ENCODE assay signal across 2 cellular contexts in the genomic region with DNA sequence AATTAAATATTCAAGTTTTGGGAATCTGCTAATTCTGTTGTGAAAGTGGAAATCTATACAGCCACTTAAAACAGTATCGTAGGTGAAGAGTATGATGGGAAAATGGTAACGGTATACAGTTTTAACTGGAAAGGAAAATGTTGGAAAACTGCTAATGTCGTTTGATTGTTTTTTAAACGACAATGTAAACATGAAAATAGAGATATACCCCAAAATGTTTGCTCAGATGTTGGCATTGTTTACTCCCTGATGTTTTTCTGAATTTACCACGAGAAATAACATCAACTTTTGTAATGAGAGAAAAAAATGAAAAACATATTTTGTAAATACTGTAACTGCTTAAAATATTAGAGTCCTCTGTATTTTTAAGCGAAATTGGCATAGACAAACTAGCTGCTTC.
TF ChIP-seq lines count a peak whose summit lies in the region.

No MANE protein-coding gene starts in this region.

TF ChIP-seq in IMR-90, 13 proteins besides CTCF, POLR2A, EP300 and RAD21:
- TF ChIP-seq, protein P1, sequence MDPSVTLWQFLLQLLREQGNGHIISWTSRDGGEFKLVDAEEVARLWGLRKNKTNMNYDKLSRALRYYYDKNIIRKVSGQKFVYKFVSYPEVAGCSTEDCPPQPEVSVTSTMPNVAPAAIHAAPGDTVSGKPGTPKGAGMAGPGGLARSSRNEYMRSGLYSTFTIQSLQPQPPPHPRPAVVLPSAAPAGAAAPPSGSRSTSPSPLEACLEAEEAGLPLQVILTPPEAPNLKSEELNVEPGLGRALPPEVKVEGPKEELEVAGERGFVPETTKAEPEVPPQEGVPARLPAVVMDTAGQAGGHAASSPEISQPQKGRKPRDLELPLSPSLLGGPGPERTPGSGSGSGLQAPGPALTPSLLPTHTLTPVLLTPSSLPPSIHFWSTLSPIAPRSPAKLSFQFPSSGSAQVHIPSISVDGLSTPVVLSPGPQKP (IDR thresholded peaks at IDR 0.05; ENCODE audit: borderline replicate concordance, low read depth, low read length): no peak
- TF ChIP-seq CEBPB (IDR thresholded peaks at IDR 0.05; ENCODE audit: low read depth, low read length) (no peak), CHD1 (IDR thresholded peaks at IDR 0.05; ENCODE audit: low read depth, low read length) (no peak), SMC3 (IDR thresholded peaks at IDR 0.05; ENCODE audit: low read depth, low read length) (no peak), BHLHE40 (IDR thresholded peaks at IDR 0.05; ENCODE audit: low read depth, low read length) (no peak), RFX5 (IDR thresholded peaks at IDR 0.05; ENCODE audit: low read depth, low read length) (no peak), MAFK (IDR thresholded peaks at IDR 0.05; ENCODE audit: low read depth, low read length) (no peak), MAZ (IDR thresholded peaks at IDR 0.05; ENCODE audit: borderline replicate concordance, low read depth, low read length) (no peak), MXI1 (IDR thresholded peaks at IDR 0.05; ENCODE audit: borderline replicate concordance, low read depth, low read length) (no peak), NFE2L2 (IDR thresholded peaks at IDR 0.05; ENCODE audit: low read depth, low read length) (no peak), FOS (IDR thresholded peaks at IDR 0.05; ENCODE audit: low read depth, low read length) (no peak)
- TF ChIP-seq, protein P2, sequence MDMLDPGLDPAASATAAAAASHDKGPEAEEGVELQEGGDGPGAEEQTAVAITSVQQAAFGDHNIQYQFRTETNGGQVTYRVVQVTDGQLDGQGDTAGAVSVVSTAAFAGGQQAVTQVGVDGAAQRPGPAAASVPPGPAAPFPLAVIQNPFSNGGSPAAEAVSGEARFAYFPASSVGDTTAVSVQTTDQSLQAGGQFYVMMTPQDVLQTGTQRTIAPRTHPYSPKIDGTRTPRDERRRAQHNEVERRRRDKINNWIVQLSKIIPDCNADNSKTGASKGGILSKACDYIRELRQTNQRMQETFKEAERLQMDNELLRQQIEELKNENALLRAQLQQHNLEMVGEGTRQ (IDR thresholded peaks at IDR 0.05; ENCODE audit: low read depth, low read length): no peak
TF ChIP-seq in IMR-90: peak in this region for 0.

TF ChIP-seq in K562, 482 proteins besides CTCF, POLR2A, EP300 and RAD21:
- TF ChIP-seq THRAP3 (IDR thresholded peaks at IDR 0.05; ENCODE audit: borderline replicate concordance) (no peak), FOXK1 (CRISPR knock-in tag; IDR thresholded peaks at IDR 0.05; ENCODE audit: borderline replicate concordance) (no peak), MCM5 (IDR thresholded peaks at IDR 0.05; ENCODE audit: low read depth) (no peak), EHMT2 (IDR thresholded peaks at IDR 0.05) (no peak), ZNF766 (CRISPR knock-in tag; conservative IDR thresholded peaks at IDR 0.05) (no peak), ZNF717 (CRISPR knock-in tag; IDR thresholded peaks at IDR 0.05) (no peak), NCOA1 (IDR thresholded peaks at IDR 0.05; ENCODE audit: low read depth) (no peak), RBM25 (IDR thresholded peaks at IDR 0.05; ENCODE audit: low read depth, low read length, severe bottlenecking) (no peak), DDX20 (tag; IDR thresholded peaks at IDR 0.05; ENCODE audit: low read depth) (no peak), PTBP1 (IDR thresholded peaks at IDR 0.05; ENCODE audit: low read depth, low read length) (no peak), MTF1 (CRISPR knock-in tag; IDR thresholded peaks at IDR 0.05; ENCODE audit: borderline replicate concordance) (no peak), MYBL2 (IDR thresholded peaks at IDR 0.05; ENCODE audit: low read depth) (no peak), MYBL2 (CRISPR knock-in tag; IDR thresholded peaks at IDR 0.05; ENCODE audit: borderline replicate concordance) (no peak), BRD9 (IDR thresholded peaks at IDR 0.05; ENCODE audit: low read depth, partially characterized antibody) (no peak), MEF2A (IDR thresholded peaks at IDR 0.05; ENCODE audit: control insufficient read depth, low read depth, low read length) (no peak), MEIS2 (IDR thresholded peaks at IDR 0.05; ENCODE audit: partially characterized antibody) (no peak), ZNF134 (CRISPR knock-in tag; conservative IDR thresholded peaks at IDR 0.05) (no peak)
- TF ChIP-seq, protein P3, sequence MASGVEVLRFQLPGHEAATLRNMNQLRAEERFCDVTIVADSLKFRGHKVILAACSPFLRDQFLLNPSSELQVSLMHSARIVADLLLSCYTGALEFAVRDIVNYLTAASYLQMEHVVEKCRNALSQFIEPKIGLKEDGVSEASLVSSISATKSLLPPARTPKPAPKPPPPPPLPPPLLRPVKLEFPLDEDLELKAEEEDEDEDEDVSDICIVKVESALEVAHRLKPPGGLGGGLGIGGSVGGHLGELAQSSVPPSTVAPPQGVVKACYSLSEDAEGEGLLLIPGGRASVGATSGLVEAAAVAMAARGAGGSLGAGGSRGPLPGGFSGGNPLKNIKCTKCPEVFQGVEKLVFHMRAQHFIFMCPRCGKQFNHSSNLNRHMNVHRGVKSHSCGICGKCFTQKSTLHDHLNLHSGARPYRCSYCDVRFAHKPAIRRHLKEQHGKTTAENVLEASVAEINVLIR (CRISPR knock-in tag; IDR thresholded peaks at IDR 0.05): no peak
- TF ChIP-seq, protein P4, sequence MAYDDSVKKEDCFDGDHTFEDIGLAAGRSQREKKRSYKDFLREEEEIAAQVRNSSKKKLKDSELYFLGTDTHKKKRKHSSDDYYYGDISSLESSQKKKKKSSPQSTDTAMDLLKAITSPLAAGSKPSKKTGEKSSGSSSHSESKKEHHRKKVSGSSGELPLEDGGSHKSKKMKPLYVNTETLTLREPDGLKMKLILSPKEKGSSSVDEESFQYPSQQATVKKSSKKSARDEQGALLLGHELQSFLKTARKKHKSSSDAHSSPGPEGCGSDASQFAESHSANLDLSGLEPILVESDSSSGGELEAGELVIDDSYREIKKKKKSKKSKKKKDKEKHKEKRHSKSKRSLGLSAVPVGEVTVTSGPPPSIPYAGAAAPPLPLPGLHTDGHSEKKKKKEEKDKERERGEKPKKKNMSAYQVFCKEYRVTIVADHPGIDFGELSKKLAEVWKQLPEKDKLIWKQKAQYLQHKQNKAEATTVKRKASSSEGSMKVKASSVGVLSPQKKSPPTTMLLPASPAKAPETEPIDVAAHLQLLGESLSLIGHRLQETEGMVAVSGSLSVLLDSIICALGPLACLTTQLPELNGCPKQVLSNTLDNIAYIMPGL (CRISPR knock-in tag; IDR thresholded peaks at IDR 0.05): no peak
